Comparison of ENCODE assay signal across 8 cellular contexts in genomic region chr3:125766285-125766826, GRCh38.
DNase-seq lines count a peak whose midpoint lies in the region; ATAC-seq and TF ChIP-seq lines count a peak whose summit lies in the region.
"Not testable (repeated sequence)": the region's sequence is repeated elsewhere in the genome, so short reads cannot be mapped to it uniquely, and the experiment has no call there.

No MANE protein-coding gene starts in this region.

- peaks cover 41% of the 10 kb centered on the region for H3K27me3 Mint-ChIP-seq in activated T-cell treated with anti-CD3 and anti-CD28 coated beads, Interleukin-2, amount 50 U/mL, for 4 hours (ENCODE audit: low read depth)
- H3K27me3 Mint-ChIP-seq in effector memory CD8-positive, alpha-beta T cell, result peaks cover 0 to 49% of the 10 kb centered on the region in 2 donors

- WGBS in thyroid gland, 2 donors, result 0 to 1% methylated on average over 8 to 14 of the region's 54 CpGs

- H3K4me3 ChIP-seq in Loucy (ENCODE audit: low read length, poor library complexity, severe bottlenecking) (peak overlapping the region; percentile 59), skeletal muscle cell (ENCODE audit: low read depth, low read length) (peak overlapping the region; percentile 52), thyroid gland (replicated peaks in 1 of 3) (peak overlapping the region in 2 of 3 donors; percentile 35 to 38)

- H3K9me3 ChIP-seq in Loucy (ENCODE audit: insufficient read depth, low read depth, low read length); thyroid gland: not testable (repeated sequence)

- intact Hi-C loops in left colon (cut with DNase I, micrococcal nuclease); thyroid gland (cut with DNase I): not testable (repeated sequence)

- H3F3A ChIP-seq in Loucy (ENCODE audit: low read depth), result not testable (repeated sequence)

- H3K4me2 ChIP-seq in Loucy (ENCODE audit: low read depth, low read length, poor library complexity, severe bottlenecking), result peak overlapping the region; percentile 57

- not testable (repeated sequence) for H3K4me1 ChIP-seq in Loucy (ENCODE audit: insufficient read depth, low read length, poor library complexity, severe bottlenecking); thyroid gland

- not testable (repeated sequence) for H3K27me3 ChIP-seq in Loucy (ENCODE audit: insufficient read depth, low read length, poor library complexity, severe bottlenecking); thyroid gland

- not testable (repeated sequence) for H4K20me1 ChIP-seq in Loucy (ENCODE audit: insufficient read depth, low read length, poor library complexity, severe bottlenecking)

- ATAC-seq in activated T-cell treated with anti-CD3 and anti-CD28 coated beads, Interleukin-2, amount 50 U/mL, for 4 hours, result peak; percentile 63 to 66
- ATAC-seq in effector memory CD8-positive, alpha-beta T cell (replicated peaks), result not testable (repeated sequence)
- peak; percentile 49 for ATAC-seq in left colon

- peak overlapping the region in 1 of 2 donors; percentile 90 for H3K27ac Mint-ChIP-seq in effector memory CD8-positive, alpha-beta T cell

- H3K36me3 ChIP-seq in Loucy (ENCODE audit: insufficient read depth, low read length); thyroid gland: not testable (repeated sequence)

- TF ChIP-seq POLR2A in Raji (IDR thresholded peaks at IDR 0.05; ENCODE audit: insufficient read depth, low read depth, low read length), result 0 out of 2 replicates have a peak, but pooled peaks have one; percentile 28
- peak in 1 of 2 donors; percentile 20 for TF ChIP-seq POLR2A in thyroid gland (IDR thresholded peaks at IDR 0.05)

- TF ChIP-seq CTCF in Loucy (conservative IDR thresholded peaks at IDR 0.05; ENCODE audit: low read length) (peak; percentile 34), thyroid gland (IDR thresholded peaks at IDR 0.05) (peak in 5 of 6 experiments; percentile 61 to 94 (median 79))

- not testable (repeated sequence) for H3K79me2 ChIP-seq in Loucy (ENCODE audit: insufficient read depth, low read length)

- H3K9me3 Mint-ChIP-seq in activated T-cell treated with anti-CD3 and anti-CD28 coated beads, Interleukin-2, amount 50 U/mL, for 4 hours; effector memory CD8-positive, alpha-beta T cell: not testable (repeated sequence)

- peak overlapping the region; percentile 71 for H3K4me3 Mint-ChIP-seq in activated T-cell treated with anti-CD3 and anti-CD28 coated beads, Interleukin-2, amount 50 U/mL, for 4 hours
- peak overlapping the region; percentile 79 to 82 for H3K4me3 Mint-ChIP-seq in effector memory CD8-positive, alpha-beta T cell

- H3K9ac ChIP-seq in Loucy (ENCODE audit: low read depth, low read length, poor library complexity, severe bottlenecking), result not testable (repeated sequence)

- H2AFZ ChIP-seq in Loucy (ENCODE audit: low read length), result peak overlapping the region; percentile 80; the same call in 1 of the 2 replicates

- H3K4me1 Mint-ChIP-seq in activated T-cell treated with anti-CD3 and anti-CD28 coated beads, Interleukin-2, amount 50 U/mL, for 4 hours (ENCODE audit: low read depth), result not testable (repeated sequence)
- peaks cover 16 to 17% of the 10 kb centered on the region in 2 donors for H3K4me1 Mint-ChIP-seq in effector memory CD8-positive, alpha-beta T cell (ENCODE audit: low read depth in 2 of 2)

- not testable (repeated sequence) for H3K36me3 Mint-ChIP-seq in activated T-cell treated with anti-CD3 and anti-CD28 coated beads, Interleukin-2, amount 50 U/mL, for 4 hours (ENCODE audit: insufficient read depth); effector memory CD8-positive, alpha-beta T cell (ENCODE audit: insufficient read depth)

- H3K9me2 ChIP-seq in Loucy (replicated peaks; ENCODE audit: low read depth, low read length), result not testable (repeated sequence)

- DNase-seq in EH (ENCODE audit: low read depth) (peak; percentile 58), left colon (peak in 1 of 2 donors; percentile 75), skeletal muscle cell (ENCODE audit: low read depth) (peak; percentile 4), thyroid gland (peak; percentile 54 to 66)
- peak; percentile 59 for DNase-seq in activated T-cell treated with anti-CD3 and anti-CD28 coated beads, Interleukin-2, amount 50 U/mL, for 4 hours
- DNase-seq in effector memory CD8-positive, alpha-beta T cell, result peak; percentile 42 to 72 (median 58)

- peak overlapping the region; percentile 22 to 61 (median 30) for H3K27ac ChIP-seq in thyroid gland
